ENCODE assay signal across 17 cellular contexts in genomic region chr6:54493138-54493537, GRCh38.
DNase-seq lines count a peak whose midpoint lies in the region; ATAC-seq and TF ChIP-seq lines count a peak whose summit lies in the region.
"Had no signal": no experiment of that assay in that cellular context is flagged by ENCODE, and none has a peak within 500 bp of the region (broad histone marks: within the 10 kb centered on the region; RNA-seq: fewer than 3 reads in every experiment).

No MANE protein-coding gene starts in this region.

- POLR2A ChIA-PET in PC-9 (lab: Charles Lee; ENCODE audit: unreplicated experiment) (no interaction called here), A673 (lab: Charles Lee; ENCODE audit: low non-redundant PET) (no interaction called here)

- H3K27ac ChIP-seq in PC-9 = peak overlapping the region; percentile 91
- H3K27ac ChIP-seq in A673 (ENCODE audit: low read depth, low read length, poor library complexity, severe bottlenecking) = no peak overlapping the region

- H3K4me2 ChIP-seq in PC-9 = peak overlapping the region; percentile 21; the same call in 1 of the 2 replicates

- H3K9me2 ChIP-seq in PC-9 (ENCODE audit: insufficient read depth) = no peaks in the 10 kb centered on the region; the same call in 1 of the 2 replicates

- H3K79me2 ChIP-seq in PC-9 (ENCODE audit: low read depth) = no peaks in the 10 kb centered on the region

- H3K4me1 ChIP-seq in PC-9 (replicated peaks; ENCODE audit: insufficient read depth) (peaks cover 36% of the 10 kb centered on the region), A673 (ENCODE audit: insufficient read depth, low read length, poor library complexity, severe bottlenecking) (no peaks in the 10 kb centered on the region)

- H3K27me3 ChIP-seq in PC-9 (ENCODE audit: insufficient read depth, low read depth) = no peaks in the 10 kb centered on the region
- H3K27me3 ChIP-seq in A673 (replicated peaks; ENCODE audit: insufficient read depth, low read depth, low read length, poor library complexity) = no peaks in the 10 kb centered on the region

- no peak overlapping the region for H2AFZ ChIP-seq in PC-9

- H3K4me3 ChIP-seq in PC-9 = no peak overlapping the region
- no peak overlapping the region for H3K4me3 ChIP-seq in epithelial cell of proximal tubule (ENCODE audit: low read depth, low read length)
- no peak overlapping the region for H3K4me3 ChIP-seq in A673 (ENCODE audit: low read depth, low read length, poor library complexity, severe bottlenecking)
- H3K4me3 ChIP-seq: K562 had no signal

- TF ChIP-seq CTCF in PC-9 (conservative IDR thresholded peaks at IDR 0.05) (no peak), epithelial cell of proximal tubule (conservative IDR thresholded peaks at IDR 0.05; ENCODE audit: low read depth, low read length) (no peak), A673 (conservative IDR thresholded peaks at IDR 0.05; ENCODE audit: low read depth, low read length) (no peak)

- ATAC-seq in left ventricle myocardium superior = no peak
- ATAC-seq: effector memory CD8-positive, alpha-beta T cell; K562; stimulated activated naive CD8-positive, alpha-beta T cell treated with anti-CD3 and anti-CD28 coated beads, Interleukin-15, Interleukin-2, amounts not matched to agents 100 U/mL and 50 U/mL, for 24 hours had no signal

- no peaks in the 10 kb centered on the region for H4K20me1 ChIP-seq in PC-9 (ENCODE audit: insufficient read depth)

- DNase-seq in ELR (ENCODE audit: low read depth) = peak; percentile 84
- DNase-seq in PC-9 = peak; percentile 8 to 61
- peak; percentile 45 for DNase-seq in epithelial cell of proximal tubule (ENCODE audit: low read depth)
- DNase-seq in renal cortical epithelial cell (ENCODE audit: low read depth) = peak; percentile 93
- DNase-seq in left ventricle myocardium superior = no peak
- no peak for DNase-seq in A673 (ENCODE audit: low spot score)
- no peak for DNase-seq in NCI-H1048 (lab: John Stamatoyannopoulos, UW)
- no peak for DNase-seq in NCI-H1092 treated with DMSO at 0.1 percent for 48 hours (lab: John Stamatoyannopoulos, UW)
- DNase-seq: activated CD4-positive, CD25-positive, alpha-beta regulatory T cell; activated T-cell treated with anti-CD3 and anti-CD28 coated beads, Interleukin-2, amount 50 U/mL, for 1 hour; amygdala; effector memory CD8-positive, alpha-beta T cell; NCI-H2081; stimulated activated CD4-positive, alpha-beta T cell treated with anti-CD3 and anti-CD28 coated beads, Interleukin-4, amount 100 ng/mL, for 24 hours; stimulated activated naive CD8-positive, alpha-beta T cell treated with anti-CD3 and anti-CD28 coated beads, Interleukin-15, Interleukin-2, amounts not matched to agents 100 U/mL and 50 U/mL, for 24 hours; SW 1271 had no signal

- intact Hi-C loops in PC-9 (cut with micrococcal nuclease; ENCODE audit: unreplicated experiment) (no loop called here), left ventricle myocardium superior (cut with micrococcal nuclease) (no loop called here), A673 (cut with micrococcal nuclease; ENCODE audit: unreplicated experiment) (no loop called here)

- CTCF ChIA-PET in PC-9 (lab: Charles Lee) (no interaction called here), A673 (lab: Charles Lee) (interaction anchor here (1.0 kb wide), 1 partner anchor 783 kb away, joined by 3 read pairs; no protein-coding TSS in a partner anchor)

- H3K9me3 ChIP-seq in PC-9 (ENCODE audit: insufficient read depth, low read depth) (peaks cover 8% of the 10 kb centered on the region; the same call in 1 of the 2 replicates), A673 (ENCODE audit: low read depth, low read length, poor library complexity, severe bottlenecking) (no peaks in the 10 kb centered on the region)

- H3K36me3 ChIP-seq in PC-9 (ENCODE audit: low read depth) (no peaks in the 10 kb centered on the region), A673 (ENCODE audit: insufficient read depth, low read length, poor library complexity, severe bottlenecking) (no peaks in the 10 kb centered on the region)

- no peaks in the 10 kb centered on the region for H3F3A ChIP-seq in PC-9 (ENCODE audit: insufficient read depth, low read depth)

- BruUV-seq in PC-9 (replicated peaks; lab: Mats Ljungman, UMichigan) (no TSS peak), A673 (replicated peaks; lab: Mats Ljungman, UMichigan) (no TSS peak)

Comparison
In these comparisons a context has a peak if more than half of its experiments do, and no peak if none do; other contexts are left out.
1. DNase-seq: peak in ELR (single experiment), PC-9 (2 of 2), epithelial cell of proximal tubule (single experiment) and renal cortical epithelial cell (single experiment); none in left ventricle myocardium superior (single experiment), A673 (single experiment), NCI-H1048 (single experiment) and NCI-H1092 treated with DMSO at 0.1 percent for 48 hours (single experiment).